ENCODE assay signal across 17 cellular contexts in genomic region chr2:48900321-48901014, GRCh38.
DNase-seq lines count a peak whose midpoint lies in the region; ATAC-seq and TF ChIP-seq lines count a peak whose summit lies in the region.
"Had no signal": no experiment of that assay in that cellular context is flagged by ENCODE, and none has a peak within 500 bp of the region (broad histone marks: within the 10 kb centered on the region; RNA-seq: fewer than 3 reads in every experiment).

No MANE protein-coding gene starts in this region.

- no peaks in the 10 kb centered on the region for H3K79me2 ChIP-seq in osteoblast (ENCODE audit: insufficient read depth, low read length)

- peak overlapping the region; percentile 50 for H3K27ac ChIP-seq in osteoblast (ENCODE audit: low read depth, low read length)

- ATAC-seq in GM21723 (IDR thresholded peaks at IDR 0.05; ENCODE audit: unreplicated experiment) (no peak), HG02610 (IDR thresholded peaks at IDR 0.05; ENCODE audit: unreplicated experiment) (no peak), GM18520 (IDR thresholded peaks at IDR 0.05; ENCODE audit: unreplicated experiment) (no peak)
- ATAC-seq: activated naive CD8-positive, alpha-beta T cell treated with anti-CD3 and anti-CD28 coated beads, Interleukin-2, amount 50 U/mL, for 24 hours; GM12878; Panc1; T-cell had no signal

- DNase-seq in CMK (ENCODE audit: low read depth) (peak; percentile 88), NCI-H82 treated with DMSO at 0.1 percent for 48 hours (lab: John Stamatoyannopoulos, UW; ENCODE audit: unreplicated experiment) (peak; percentile 3), fibroblast of peridontal ligament (ENCODE audit: extremely low read depth) (peak; percentile 86), osteoblast (ENCODE audit: insufficient read length, low spot score, missing footprints) (peak; percentile 57), foreskin melanocyte (no peak)
- DNase-seq: activated naive CD8-positive, alpha-beta T cell treated with anti-CD3 and anti-CD28 coated beads, Interleukin-2, amount 50 U/mL, for 24 hours; activated T-cell treated with anti-CD3 and anti-CD28 coated beads, Interleukin-2, amount 50 U/mL, for 24 hours; AML-193; DND-41; NCI-H1105; NCI-H510A; T-cell had no signal

- peak overlapping the region; percentile 18 for H2AFZ ChIP-seq in osteoblast (ENCODE audit: low read length)

- H3K4me1 ChIP-seq in osteoblast (ENCODE audit: insufficient read depth, low read length): peaks cover 8% of the 10 kb centered on the region

- no peak overlapping the region for H3K4me2 ChIP-seq in osteoblast (ENCODE audit: insufficient read depth, low read length)

- no peak overlapping the region for H3K4me3 ChIP-seq in osteoblast (ENCODE audit: insufficient read depth, low read length)
- H3K4me3 ChIP-seq: GM12878 had no signal

- H3K27me3 ChIP-seq in osteoblast (ENCODE audit: insufficient read depth, low read length): no peaks in the 10 kb centered on the region

- H4K20me1 ChIP-seq in osteoblast (ENCODE audit: insufficient read depth, low read length): no peaks in the 10 kb centered on the region

- H3K9me3 ChIP-seq in osteoblast (ENCODE audit: low read depth, low read length): no peaks in the 10 kb centered on the region

- TF ChIP-seq CTCF in osteoblast (IDR thresholded peaks at IDR 0.05; ENCODE audit: extremely low read depth, low read depth, low read length): no peak

- H3K36me3 ChIP-seq in osteoblast (ENCODE audit: insufficient read depth, low read length): no peaks in the 10 kb centered on the region
